Comparison of ENCODE assay signal across 7 cellular contexts in the genomic region with DNA sequence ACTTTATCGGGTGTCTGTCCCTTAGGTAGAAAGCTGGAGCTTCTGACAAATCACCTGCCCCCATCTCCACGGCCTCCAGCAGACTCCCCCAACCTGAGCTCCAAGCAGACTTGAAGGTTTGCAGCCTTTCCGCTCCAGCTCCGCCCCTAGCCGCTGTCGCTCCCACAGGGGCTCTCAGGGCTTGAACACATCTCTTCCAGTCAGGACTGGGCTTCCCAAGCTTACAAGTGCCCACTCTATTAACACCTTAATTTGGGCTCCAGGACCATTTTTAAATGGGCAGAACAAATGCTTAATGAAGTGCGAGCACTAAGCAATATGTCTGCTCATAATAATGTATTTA.
"Had no signal": no experiment of that assay in that cellular context is flagged by ENCODE, and none has a peak within 500 bp of the region (broad histone marks: within the 10 kb centered on the region; RNA-seq: fewer than 3 reads in every experiment).

No MANE protein-coding gene starts in this region.

- H3K9me3 ChIP-seq: tibial artery had no signal

- H3K4me3 ChIP-seq: tibial artery had no signal

- H3K27me3 ChIP-seq: tibial artery had no signal

- DNase-seq: activated CD4-positive, alpha-beta memory T cell treated with anti-CD3 and anti-CD28 coated beads for 36 hours; activated CD4-positive, alpha-beta T cell treated with anti-CD3 and anti-CD28 coated beads for 1 hour; activated T-cell treated with anti-CD3 and anti-CD28 coated beads, Interleukin-2, amount 50 U/mL, for 4 hours; effector memory CD4-positive, alpha-beta T cell; natural killer cell; T-helper 9 cell had no signal

- H3K27ac ChIP-seq: tibial artery had no signal
